Comparison of ENCODE assay signal across 14 cellular contexts in genomic region chr7:99953649-99954048, GRCh38. TPM values are rescaled to one million over a fixed set of nuclear protein-coding genes. Genes with fewer than 3 reads are reported as not detected.
A peak's percentile ranks its signal among the peaks of the same experiment; 100 is the strongest.
DNase-seq lines count a peak whose midpoint lies in the region; ATAC-seq and TF ChIP-seq lines count a peak whose summit lies in the region.
"Had no signal": no experiment of that assay in that cellular context is flagged by ENCODE, and none has a peak within 500 bp of the region (broad histone marks: within the 10 kb centered on the region; RNA-seq: fewer than 3 reads in every experiment).

No MANE protein-coding gene starts in this region.

- H3K36me3 ChIP-seq in Peyer's patch = no peaks in the 10 kb centered on the region

- no peak overlapping the region for H3K27ac ChIP-seq in Peyer's patch

- no peak for TF ChIP-seq POLR2A in Peyer's patch (IDR thresholded peaks at IDR 0.05)

- no peak overlapping the region for H3K4me3 Mint-ChIP-seq in naive thymus-derived CD8-positive, alpha-beta T cell
- H3K4me3 Mint-ChIP-seq: CD8-positive, alpha-beta memory T cell; dendritic cell treated with granulocyte-macrophage colony-stimulating factor and Interleukin-4, amounts not matched to agents 40 ng/mL and 50 ng/mL, for 4 days; IgD-negative memory B cell; nephron had no signal

- no peaks in the 10 kb centered on the region for H3K36me3 Mint-ChIP-seq in naive thymus-derived CD8-positive, alpha-beta T cell
- H3K36me3 Mint-ChIP-seq: IgD-negative memory B cell had no signal

- DNase-seq in AG08395 (ENCODE audit: low spot score) (peak; percentile 62), GM04504 (ENCODE audit: low read depth) (peak; percentile 56), SK-MEL-5 (ENCODE audit: low read depth, low spot score) (peak; percentile 19), foreskin fibroblast (peak; percentile 11 to 50), UCSD-AML1 (lab: John Stamatoyannopoulos, UW; ENCODE audit: unreplicated experiment) (no peak), Peyer's patch (no peak)
- no peak for DNase-seq in stimulated activated CD4-positive, alpha-beta T cell treated with anti-CD3 and anti-CD28 coated beads, Interleukin-2, amount 100 ng/mL, for 48 hours
- DNase-seq in naive thymus-derived CD8-positive, alpha-beta T cell = no peak
- DNase-seq: CD8-positive, alpha-beta memory T cell; NCI-H446 had no signal

- H3K9me3 Mint-ChIP-seq in naive thymus-derived CD8-positive, alpha-beta T cell = peaks cover 0 to 12% (median 3%) of the 10 kb centered on the region in 9 donors
- H3K9me3 Mint-ChIP-seq: dendritic cell treated with granulocyte-macrophage colony-stimulating factor and Interleukin-4, amounts not matched to agents 40 ng/mL and 50 ng/mL, for 4 days had no signal

- peaks cover 0 to 3% (median 0%) of the 10 kb centered on the region in 4 donors for H3K9me3 ChIP-seq in Peyer's patch

- ATAC-seq in naive thymus-derived CD8-positive, alpha-beta T cell = no peak

- POLR2A ChIA-PET in naive thymus-derived CD8-positive, alpha-beta T cell (lab: Charles Lee) = interaction anchor here (0.6 kb wide), 1 partner anchor 1980 kb away, joined by 3 read pairs; no protein-coding TSS in a partner anchor

- no peak overlapping the region for H3K27ac Mint-ChIP-seq in naive thymus-derived CD8-positive, alpha-beta T cell
- H3K27ac Mint-ChIP-seq: CD8-positive, alpha-beta memory T cell; dendritic cell treated with granulocyte-macrophage colony-stimulating factor and Interleukin-4, amounts not matched to agents 40 ng/mL and 50 ng/mL, for 4 days; IgD-negative memory B cell; nephron had no signal

- H3K4me3 ChIP-seq in foreskin fibroblast (ENCODE audit: low read depth in 1 of 2, low read length in 2 of 2) (no peak overlapping the region), Peyer's patch (no peak overlapping the region)

- in situ Hi-C loops in SK-MEL-5 (cut with HindIII; ENCODE audit: low pct_unique_long_range_greater_than_20kb, low sequenced_read_pairs) = no loop called here

- no peak for TF ChIP-seq CTCF in foreskin fibroblast (IDR thresholded peaks at IDR 0.05; ENCODE audit: low read depth, low read length)
- TF ChIP-seq CTCF in Peyer's patch (IDR thresholded peaks at IDR 0.05) = no peak

- H3K27me3 ChIP-seq in Peyer's patch = no peaks in the 10 kb centered on the region

- no peaks in the 10 kb centered on the region for H3K4me1 ChIP-seq in Peyer's patch

- H3K27me3 Mint-ChIP-seq in naive thymus-derived CD8-positive, alpha-beta T cell = peaks cover 2 to 15% (median 8%) of the 10 kb centered on the region in 5 donors

- no peaks in the 10 kb centered on the region for H3K4me1 Mint-ChIP-seq in naive thymus-derived CD8-positive, alpha-beta T cell
- H3K4me1 Mint-ChIP-seq: CD8-positive, alpha-beta memory T cell; nephron had no signal

RNA-seq across cellular contexts. Expression of gene AZGP1, which starts 22.2 kb away (rescaled TPM):
- 1.1 and 1.8 TPM in 2 replicates for total RNA-seq in SK-MEL-5 (2014; rRNA removed; shearing (Covaris generic))
- polyA plus RNA-seq in SK-MEL-5 (2015; cell fraction: cytosol; rRNA removed) = 1.6 and 2.6 TPM in 2 replicates
- polyA plus RNA-seq in SK-MEL-5 (2015; cell fraction: nucleus; rRNA removed) = 7.5 and 9.8 TPM in 2 replicates
- total RNA-seq in naive thymus-derived CD8-positive, alpha-beta T cell = not detected
- not detected for polyA plus RNA-seq in naive thymus-derived CD8-positive, alpha-beta T cell
- total RNA-seq in Peyer's patch = 10 to 100 TPM in 3 of 4 donors, 1 to 10 TPM in 1; 3.3 to 30.3 (median 19.3) TPM
- total RNA-seq: CD8-positive, alpha-beta memory T cell; T-helper 2 cell treated with Interferon-gamma antibody and Interleukin-4, amounts not matched to agents 100 ng/mL and 5 ng/mL, for 36 hours had no signal
- polyA plus RNA-seq: CD8-positive, alpha-beta memory T cell; IgD-negative memory B cell had no signal

RNA-seq across cellular contexts. Expression of gene GJC3, which starts 24.2 kb away (rescaled TPM):
- total RNA-seq in SK-MEL-5 (2014; rRNA removed; shearing (Covaris generic)) = 0.29 and 1.0 TPM in 2 replicates
- 0.32 and 0.44 TPM in 2 replicates for polyA plus RNA-seq in SK-MEL-5 (2015; cell fraction: cytosol; rRNA removed)
- 0.57 and 0.95 TPM in 2 replicates for polyA plus RNA-seq in SK-MEL-5 (2015; cell fraction: nucleus; rRNA removed)
- total RNA-seq in naive thymus-derived CD8-positive, alpha-beta T cell = 1 to 10 TPM; 1.6 to 1.7 TPM
- 1 to 10 TPM in 1 of 3 donors, under 1 TPM in 1, not detected in 1; 0.42 to 2.0 TPM for polyA plus RNA-seq in naive thymus-derived CD8-positive, alpha-beta T cell
- not detected for total RNA-seq in Peyer's patch
- polyA plus RNA-seq: CD8-positive, alpha-beta memory T cell; IgD-negative memory B cell had no signal

RNA-seq across cellular contexts. Expression of gene TRIM4, which starts 34.3 kb away (rescaled TPM):
- total RNA-seq in SK-MEL-5 (2014; rRNA removed; shearing (Covaris generic)) = not detected in 2 replicates
- polyA plus RNA-seq in SK-MEL-5 (2015; cell fraction: cytosol; rRNA removed) = not detected in 2 replicates
- polyA plus RNA-seq in SK-MEL-5 (2015; cell fraction: nucleus; rRNA removed) = not detected in 2 replicates
- total RNA-seq in naive thymus-derived CD8-positive, alpha-beta T cell = 10 to 100 TPM; 68.4 to 70.6 TPM
- polyA plus RNA-seq in naive thymus-derived CD8-positive, alpha-beta T cell = 10 to 100 TPM; 22.2 to 32.2 (median 31.0) TPM
- 10 to 100 TPM; 52.1 to 80.9 (median 59.9) TPM for total RNA-seq in Peyer's patch

Comparison
In these comparisons a context has a peak if more than half of its experiments do, and no peak if none do; other contexts are left out.
1. DNase-seq: peak in AG08395 (single experiment), GM04504 (single experiment), SK-MEL-5 (single experiment) and foreskin fibroblast (2 of 2); none in UCSD-AML1 (single experiment), stimulated activated CD4-positive, alpha-beta T cell treated with anti-CD3 and anti-CD28 coated beads, Interleukin-2, amount 100 ng/mL, for 48 hours (0 of 2), naive thymus-derived CD8-positive, alpha-beta T cell (0 of 10) and Peyer's patch (0 of 3).
2. RNA of gene TRIM4, which starts 34.3 kb away (total RNA-seq): 68.4 to 70.6 TPM in naive thymus-derived CD8-positive, alpha-beta T cell and 52.1 to 80.9 TPM in Peyer's patch; not detected in SK-MEL-5; every median in the first group is over 10 times any median in the second.